Comparison of ENCODE assay signal across 8 cellular contexts in the genomic region with DNA sequence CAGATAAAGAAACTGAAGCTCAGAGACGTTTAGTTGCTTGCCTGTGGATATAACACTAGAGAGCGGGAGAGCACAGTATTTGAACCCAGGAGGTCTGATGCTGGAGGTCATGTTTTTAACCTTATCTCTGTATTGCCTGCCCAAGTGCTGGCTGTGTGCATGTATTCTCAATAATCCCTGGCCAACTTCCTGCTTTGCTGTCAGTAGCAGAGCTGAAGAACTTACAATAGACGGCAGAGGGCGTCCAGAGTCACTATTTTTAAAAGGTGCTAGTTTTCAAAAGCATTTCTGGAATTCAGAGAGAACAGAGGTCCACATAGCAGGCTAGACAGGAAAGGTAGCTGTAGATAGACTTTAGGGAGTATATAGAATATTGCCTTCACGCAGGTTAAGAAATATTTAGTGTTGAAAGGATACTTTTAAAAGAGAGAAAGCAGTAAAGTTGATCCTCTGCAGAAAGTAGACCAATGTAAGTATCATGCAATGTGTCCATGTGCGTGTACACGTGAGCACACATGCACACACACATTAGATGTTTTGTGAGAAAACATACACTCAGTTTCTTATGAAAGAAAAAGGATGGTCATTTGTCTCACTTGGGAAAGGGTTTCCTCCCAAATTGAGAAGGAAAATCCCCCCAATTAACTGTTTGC. TPM values are rescaled to one million over a fixed set of nuclear protein-coding genes. Genes with fewer than 3 reads are reported as not detected.
DNase-seq lines count a peak whose midpoint lies in the region; ATAC-seq and TF ChIP-seq lines count a peak whose summit lies in the region.

No MANE protein-coding gene starts in this region.

- no peak overlapping the region for H3K4me3 ChIP-seq in AG04449 (ENCODE audit: low read depth, low read length)
- no peak overlapping the region for H3K4me3 ChIP-seq in mesenchymal stem cell (ENCODE audit: insufficient read depth in 1 of 2, low read depth in 1 of 2, low read length in 2 of 2)
- no peak overlapping the region for H3K4me3 ChIP-seq in tibial artery

- WGBS in mesenchymal stem cell: 26% methylated on average over 5 of the region's 7 CpGs

- H3K4me1 Mint-ChIP-seq in effector memory CD8-positive, alpha-beta T cell (ENCODE audit: low read depth in 2 of 2): no peaks in the 10 kb centered on the region

- no peak overlapping the region for H3K4ac ChIP-seq in mesenchymal stem cell (ENCODE audit: low read depth in 1 of 2, low read length in 2 of 2)

- no peak overlapping the region for H2AFZ ChIP-seq in mesenchymal stem cell (ENCODE audit: low read depth, low read length)

- no peak overlapping the region for H4K91ac ChIP-seq in mesenchymal stem cell (ENCODE audit: low read length)

- H3K79me1 ChIP-seq in mesenchymal stem cell (replicated peaks; ENCODE audit: low read length, poor library complexity, severe bottlenecking): peaks cover 7% of the 10 kb centered on the region

- TF ChIP-seq CTCF in AG04449 (IDR thresholded peaks at IDR 0.05; ENCODE audit: insufficient read depth, low read length, missing control alignments) (peak; percentile 60), GM12873 (IDR thresholded peaks at IDR 0.05; ENCODE audit: insufficient read depth, low read depth, low read length, missing control alignments) (peak; percentile 72), tibial artery (IDR thresholded peaks at IDR 0.05) (peak; percentile 81 to 86)

- no peak overlapping the region for H2BK15ac ChIP-seq in mesenchymal stem cell (ENCODE audit: low read depth, poor library complexity, severe bottlenecking)

- intact Hi-C loops in tibial artery (cut with DNase I; ENCODE audit: low total_unique reads): no loop called here

- H3K18ac ChIP-seq in mesenchymal stem cell (ENCODE audit: low read depth in 1 of 2, low read length in 2 of 2): no peak overlapping the region

- H3K9me3 Mint-ChIP-seq in effector memory CD8-positive, alpha-beta T cell: no peaks in the 10 kb centered on the region

- no peak overlapping the region for H2BK120ac ChIP-seq in mesenchymal stem cell (ENCODE audit: low read depth, low read length)

- H3K27ac Mint-ChIP-seq in effector memory CD8-positive, alpha-beta T cell: no peak overlapping the region

- POLR2A ChIA-PET in AG04449 (lab: Yijun Ruan, JAX): interaction anchor here (0.7 kb wide), 1 partner anchor 484 kb away, joined by 3 read pairs; no protein-coding TSS in a partner anchor

- no peak overlapping the region for H2BK5ac ChIP-seq in mesenchymal stem cell (ENCODE audit: low read depth, low read length, poor library complexity, severe bottlenecking)

- peaks cover 5% of the 10 kb centered on the region for H3K36me3 Mint-ChIP-seq in effector memory CD8-positive, alpha-beta T cell (ENCODE audit: insufficient read depth)

- H3K27me3 ChIP-seq in mesenchymal stem cell (ENCODE audit: control insufficient read depth in 1 of 2, insufficient read depth in 1 of 2, low read length in 2 of 2) (no peaks in the 10 kb centered on the region), tibial artery (no peaks in the 10 kb centered on the region)

- H3K23ac ChIP-seq in mesenchymal stem cell (ENCODE audit: low read length in 2 of 2): no peak overlapping the region

- CTCF ChIA-PET in AG04449 (lab: Yijun Ruan, JAX): interaction anchor here (0.7 to 5.2 kb wide), 46 partner anchors 9 to 547 kb away, joined by 3 to 121 read pairs (median 5); a partner anchor contains a TSS

- H3K4me2 ChIP-seq in mesenchymal stem cell (ENCODE audit: low read length, poor library complexity, severe bottlenecking): no peak overlapping the region

- no peak overlapping the region for H2AK5ac ChIP-seq in mesenchymal stem cell (ENCODE audit: low read length, severe bottlenecking)

- H3K9me3 ChIP-seq in mesenchymal stem cell (ENCODE audit: control insufficient read depth, low read length) (no peaks in the 10 kb centered on the region), tibial artery (no peaks in the 10 kb centered on the region)

- H4K8ac ChIP-seq in mesenchymal stem cell (ENCODE audit: low read length): no peak overlapping the region

- no peak overlapping the region for H3K14ac ChIP-seq in mesenchymal stem cell (ENCODE audit: low read length in 2 of 2)

- ATAC-seq in HG02642 (IDR thresholded peaks at IDR 0.05; ENCODE audit: poor library complexity, unreplicated experiment): peak; percentile 73
- ATAC-seq in effector memory CD8-positive, alpha-beta T cell (replicated peaks): peak; percentile 51

- no peaks in the 10 kb centered on the region for H3K4me1 ChIP-seq in mesenchymal stem cell (ENCODE audit: control insufficient read depth, insufficient read depth, low read depth, low read length)
- peaks cover 0 to 36% (median 9%) of the 10 kb centered on the region in 4 donors for H3K4me1 ChIP-seq in tibial artery

- no peaks in the 10 kb centered on the region for H3K27me3 Mint-ChIP-seq in effector memory CD8-positive, alpha-beta T cell

- H3K27ac ChIP-seq in mesenchymal stem cell (ENCODE audit: low read length, poor library complexity, severe bottlenecking): no peak overlapping the region
- H3K27ac ChIP-seq in tibial artery: peak overlapping the region; percentile 12 to 45

- DNase-seq in AG04449 (ENCODE audit: low read depth, low spot score) (no peak), NCI-H1694 treated with DMSO at 0.1 percent for 48 hours (lab: John Stamatoyannopoulos, UW) (peak; percentile 76), T-helper 9 cell (peak; percentile 4), mesenchymal stem cell (peak; percentile 71), tibial artery (peak; percentile 76)
- peak; percentile 9 to 14 (median 11) for DNase-seq in effector memory CD8-positive, alpha-beta T cell

- H3K36me3 ChIP-seq in mesenchymal stem cell (ENCODE audit: control insufficient read depth in 1 of 2, insufficient read depth in 2 of 2, low read depth in 1 of 2, low read length in 2 of 2) (peaks cover 6 to 18% of the 10 kb centered on the region in 2 experiments), tibial artery (peaks cover 4 to 12% (median 11%) of the 10 kb centered on the region in 3 donors)

- H3K4me3 Mint-ChIP-seq in effector memory CD8-positive, alpha-beta T cell: no peak overlapping the region

- no peak overlapping the region for H2BK12ac ChIP-seq in mesenchymal stem cell (ENCODE audit: low read length in 2 of 2)

- peak overlapping the region; percentile 33 for H3K9ac ChIP-seq in mesenchymal stem cell (ENCODE audit: low read length)

RNA-seq across cellular contexts. Expression of a gene that starts 46.3 kb away (rescaled TPM):
- polyA plus RNA-seq in mesenchymal stem cell (2013, experiment 1 of 2): 5.4 TPM
- 4.9 TPM for polyA plus RNA-seq in mesenchymal stem cell (2013, experiment 2 of 2)

RNA-seq across cellular contexts. Expression of a gene that starts 46.4 kb away (rescaled TPM):
- 34.7 TPM for polyA plus RNA-seq in mesenchymal stem cell (2013, experiment 1 of 2)
- polyA plus RNA-seq in mesenchymal stem cell (2013, experiment 2 of 2): 34.6 TPM
